In the genomic region with DNA sequence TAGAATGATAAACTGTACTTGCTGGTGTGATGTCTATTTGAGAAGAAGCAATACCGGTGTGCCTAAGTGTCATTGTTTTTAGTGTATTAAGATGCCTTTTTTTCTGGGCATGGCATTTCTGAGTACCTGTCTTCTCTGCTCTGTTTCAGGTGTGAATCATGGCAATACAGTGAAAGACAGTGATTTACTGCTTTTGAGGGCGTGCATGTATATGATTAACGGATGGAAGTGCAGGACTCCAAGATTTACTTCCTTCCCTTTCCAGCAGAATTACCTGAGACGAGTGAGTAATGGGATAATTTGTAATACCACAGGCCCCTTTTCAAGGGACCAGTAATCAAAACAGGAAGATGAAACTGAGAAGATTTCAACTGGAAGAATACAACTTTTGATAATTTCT, we compare ENCODE assay signal across 19 cellular contexts.
DNase-seq lines count a peak whose midpoint lies in the region; ATAC-seq and TF ChIP-seq lines count a peak whose summit lies in the region.
"Had no signal": no experiment of that assay in that cellular context is flagged by ENCODE, and none has a peak within 500 bp of the region (broad histone marks: within the 10 kb centered on the region; RNA-seq: fewer than 3 reads in every experiment).

No MANE protein-coding gene starts in this region.

- no peak for TF ChIP-seq POLR2A in stomach (IDR thresholded peaks at IDR 0.05)

- H3K9me3 Mint-ChIP-seq in endodermal cell (no peaks in the 10 kb centered on the region), neural progenitor cell (no peaks in the 10 kb centered on the region)
- H3K9me3 Mint-ChIP-seq: HFFc6 had no signal

- no peaks in the 10 kb centered on the region for H3F3A ChIP-seq in neural progenitor cell (ENCODE audit: low read depth)

- H3K79me2 ChIP-seq in neural progenitor cell (ENCODE audit: low read depth) = peaks cover 17% of the 10 kb centered on the region

- TF ChIP-seq EP300 in stomach (IDR thresholded peaks at IDR 0.05) = no peak

- peak; percentile 69 for DNase-seq in NCI-H69 (lab: John Stamatoyannopoulos, UW)
- DNase-seq in endodermal cell = no peak
- DNase-seq in left colon = no peak
- no peak for DNase-seq in neural progenitor cell (ENCODE audit: low spot score)
- DNase-seq in stomach = no peak
- DNase-seq in KBM-7 = no peak
- DNase-seq in GM19238 (ENCODE audit: insufficient read length, low spot score) = no peak
- DNase-seq: GM23248, HFFc6, MG63, NCI-H2029, NCI-H446 treated with DMSO at 0.1 percent for 48 hours, NCI-H526, Peyer's patch, SJCRH30 had no signal

- WGBS in endodermal cell (ENCODE audit: insufficient coverage in 1 of 2, insufficient read length in 1 of 2), 2 experiments = 83 to 88% methylated on average over 1 to 4 of the region's 4 CpGs
- 89 to 93% (median 91%) methylated on average over 4 of the region's 4 CpGs for WGBS in stomach, 5 donors

- no peak overlapping the region for H3K4me2 ChIP-seq in neural progenitor cell

- no peak overlapping the region for H3K4me3 ChIP-seq in endodermal cell (ENCODE audit: low read length)
- no peak overlapping the region for H3K4me3 ChIP-seq in neural progenitor cell
- no peak overlapping the region for H3K4me3 ChIP-seq in stomach
- H3K4me3 ChIP-seq: GM23248, HAP-1, K562, MG63, Peyer's patch, SJCRH30 had no signal

- no peaks in the 10 kb centered on the region for H4K20me1 ChIP-seq in neural progenitor cell (ENCODE audit: low read depth)

- H2AFZ ChIP-seq in neural progenitor cell (replicated peaks) = no peak overlapping the region
- H2AFZ ChIP-seq: GM23248 had no signal

- H3K27ac ChIP-seq in endodermal cell (ENCODE audit: low read depth, low read length) (no peak overlapping the region), neural progenitor cell (no peak overlapping the region), stomach (no peak overlapping the region)
- H3K27ac ChIP-seq: GM23248, Peyer's patch, SJCRH30 had no signal

- H3K4me1 Mint-ChIP-seq in endodermal cell = peaks cover 71% of the 10 kb centered on the region
- H3K4me1 Mint-ChIP-seq in neural progenitor cell = peaks cover 6% of the 10 kb centered on the region

- no peaks in the 10 kb centered on the region for H3K27me3 Mint-ChIP-seq in endodermal cell (ENCODE audit: insufficient read depth)
- no peaks in the 10 kb centered on the region for H3K27me3 Mint-ChIP-seq in neural progenitor cell (ENCODE audit: insufficient read depth, low read depth)

- no peaks in the 10 kb centered on the region for H3K9me3 ChIP-seq in endodermal cell (ENCODE audit: control insufficient read depth, low read length)
- no peaks in the 10 kb centered on the region for H3K9me3 ChIP-seq in neural progenitor cell (ENCODE audit: low read depth)
- H3K9me3 ChIP-seq in stomach = no peaks in the 10 kb centered on the region
- H3K9me3 ChIP-seq: HAP-1, MG63, Peyer's patch, SJCRH30 had no signal

- peak overlapping the region; percentile 2 for H3K9ac ChIP-seq in endodermal cell (ENCODE audit: extremely low read depth, low read length, poor library complexity, severe bottlenecking)
- H3K9ac ChIP-seq in neural progenitor cell = no peak overlapping the region
- H3K9ac ChIP-seq: GM23248 had no signal

- H3K36me3 Mint-ChIP-seq in endodermal cell (ENCODE audit: low read depth) = peaks cover 33% of the 10 kb centered on the region
- peaks cover 47% of the 10 kb centered on the region for H3K36me3 Mint-ChIP-seq in neural progenitor cell

- intact Hi-C loops in left colon (cut with DNase I, micrococcal nuclease) (no loop called here), stomach (cut with DNase I; ENCODE audit: low total_unique reads) (no loop called here)

- in situ Hi-C loops in KBM-7 (cut with MboI; ENCODE audit: low pct_unique_long_range_greater_than_20kb, low sequenced_read_pairs) = no loop called here

- TF ChIP-seq CTCF in endodermal cell (conservative IDR thresholded peaks at IDR 0.05) (no peak), neural progenitor cell (IDR thresholded peaks at IDR 0.05) (no peak), stomach (IDR thresholded peaks at IDR 0.05) (no peak)

- H3K27ac Mint-ChIP-seq in endodermal cell (peak overlapping the region; percentile 46), neural progenitor cell (peak overlapping the region; percentile 13)
- H3K27ac Mint-ChIP-seq: HFFc6 had no signal

- H3K4me3 Mint-ChIP-seq in endodermal cell (no peak overlapping the region), neural progenitor cell (no peak overlapping the region)
- H3K4me3 Mint-ChIP-seq: HFFc6 had no signal

- H3K4me1 ChIP-seq in endodermal cell (ENCODE audit: control insufficient read depth, insufficient read depth, low read length) (peaks cover 42% of the 10 kb centered on the region), neural progenitor cell (peaks cover 11% of the 10 kb centered on the region), stomach (peaks cover 0 to 3% (median 0%) of the 10 kb centered on the region in 4 donors)
- H3K4me1 ChIP-seq: Peyer's patch had no signal

- peak; percentile 49 for ATAC-seq in left colon
- no peak for ATAC-seq in GM18909 (IDR thresholded peaks at IDR 0.05; ENCODE audit: poor library complexity, unreplicated experiment)
- ATAC-seq: K562, SK-N-SH treated with all-trans-retinoic acid at 6 μM for 48 hours had no signal

- H3K27me3 ChIP-seq in endodermal cell (ENCODE audit: control insufficient read depth, insufficient read depth, low read length, poor library complexity, severe bottlenecking) (no peaks in the 10 kb centered on the region), neural progenitor cell (no peaks in the 10 kb centered on the region), stomach (no peaks in the 10 kb centered on the region)
- H3K27me3 ChIP-seq: MG63, Peyer's patch, SJCRH30 had no signal

- H3K36me3 ChIP-seq in endodermal cell (ENCODE audit: control insufficient read depth, insufficient read depth, low read length) (peaks cover 65% of the 10 kb centered on the region), neural progenitor cell (no peaks in the 10 kb centered on the region), stomach (no peaks in the 10 kb centered on the region)
- H3K36me3 ChIP-seq: HAP-1, MG63, Peyer's patch, SJCRH30 had no signal
